ENCODE assay signal across 1 cellular context in genomic region chr2:37873749-37874330, GRCh38.
TF ChIP-seq lines count a peak whose summit lies in the region.

No MANE protein-coding gene starts in this region.

TF ChIP-seq in HepG2, 621 proteins besides CTCF, POLR2A, EP300 and RAD21 (continued from another document):
- no peak for TF ChIP-seq MAF1 (CRISPR knock-in tag; IDR thresholded peaks at IDR 0.05; ENCODE audit: borderline replicate concordance)
- TF ChIP-seq ZBTB33 (CRISPR knock-in tag; IDR thresholded peaks at IDR 0.05) = no peak
